1 cellular context compared by ENCODE assay signal in genomic region chr5:92518318-92518913, GRCh38.
TF ChIP-seq lines count a peak whose summit lies in the region.

No MANE protein-coding gene starts in this region.

TF ChIP-seq in HCT116, 20 proteins besides CTCF, POLR2A, EP300 and RAD21:
- TF ChIP-seq REST (IDR thresholded peaks at IDR 0.05; ENCODE audit: low read depth) (no peak), CBX3 (IDR thresholded peaks at IDR 0.05; ENCODE audit: low read depth) (no peak), SIN3A (IDR thresholded peaks at IDR 0.05; ENCODE audit: low read depth) (no peak), TCF7L2 (IDR thresholded peaks at IDR 0.05; ENCODE audit: borderline replicate concordance, extremely low read depth, insufficient read depth, insufficient read length) (no peak), CEBPB (IDR thresholded peaks at IDR 0.05; ENCODE audit: low read depth) (no peak), ELF1 (IDR thresholded peaks at IDR 0.05; ENCODE audit: borderline replicate concordance, low read depth) (no peak), YY1 (IDR thresholded peaks at IDR 0.05; ENCODE audit: extremely low read depth, insufficient replicate concordance, low read depth, low read length) (no peak), EZH2phosphoT487 (IDR thresholded peaks at IDR 0.05; ENCODE audit: borderline replicate concordance) (no peak), MAX (IDR thresholded peaks at IDR 0.05) (no peak), ZNF274 (IDR thresholded peaks at IDR 0.05; ENCODE audit: low read depth, low read length) (no peak), SP1 (IDR thresholded peaks at IDR 0.05; ENCODE audit: low read depth) (no peak), ZFX (IDR thresholded peaks at IDR 0.05) (no peak), EZH2 (IDR thresholded peaks at IDR 0.05) (no peak), EGR1 (IDR thresholded peaks at IDR 0.05; ENCODE audit: low read depth) (no peak), POLR2AphosphoS5 (IDR thresholded peaks at IDR 0.05; ENCODE audit: low read depth, low read length) (no peak), JUND (IDR thresholded peaks at IDR 0.05) (no peak), ZBTB33 (IDR thresholded peaks at IDR 0.05; ENCODE audit: extremely low read depth, insufficient replicate concordance, low read length) (no peak), FOSL1 (IDR thresholded peaks at IDR 0.05; ENCODE audit: low read depth) (no peak), ATF3 (IDR thresholded peaks at IDR 0.05) (no peak), SRF (IDR thresholded peaks at IDR 0.05; ENCODE audit: low read depth) (no peak)
